Comparison of ENCODE assay signal across 27 cellular contexts in the genomic region with DNA sequence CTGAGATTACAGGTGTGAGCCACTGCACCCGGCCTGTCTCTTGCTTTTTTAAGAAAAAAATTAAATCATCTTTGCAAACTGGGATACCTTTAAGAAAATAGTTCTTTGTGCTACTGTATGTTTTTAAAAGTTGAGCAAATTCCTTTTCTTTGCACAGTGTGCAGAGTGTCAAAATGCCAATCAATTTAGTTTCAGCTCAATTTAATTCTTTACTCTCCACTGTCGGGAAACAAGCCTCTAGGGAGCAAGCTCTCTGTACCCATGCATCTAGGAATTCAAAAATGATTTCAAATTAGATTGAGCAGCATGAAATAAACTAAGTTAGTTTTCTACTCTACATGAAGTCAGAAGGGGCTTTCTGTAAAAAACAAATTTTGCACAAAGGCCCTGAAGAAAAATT.
DNase-seq lines count a peak whose midpoint lies in the region; ATAC-seq and TF ChIP-seq lines count a peak whose summit lies in the region.
"Had no signal": no experiment of that assay in that cellular context is flagged by ENCODE, and none has a peak within 500 bp of the region (broad histone marks: within the 10 kb centered on the region; RNA-seq: fewer than 3 reads in every experiment).

No MANE protein-coding gene starts in this region.

- H3K79me2 ChIP-seq in osteoblast (ENCODE audit: insufficient read depth, low read length), result no peaks in the 10 kb centered on the region

- CTCF ChIA-PET in CD4-positive, alpha-beta T cell (lab: Charles Lee), result interaction anchor here (1.0 to 1.2 kb wide), 2 partner anchors 15 to 146 kb away, joined by 3 to 6 read pairs; no protein-coding TSS in a partner anchor

- H3K36me3 ChIP-seq in gastrocnemius medialis, result no peaks in the 10 kb centered on the region
- no peaks in the 10 kb centered on the region for H3K36me3 ChIP-seq in osteoblast (ENCODE audit: insufficient read depth, low read length)

- H3K27me3 ChIP-seq in CD4-positive, alpha-beta T cell (ENCODE audit: control insufficient read depth, insufficient read depth, low read length), result no peaks in the 10 kb centered on the region
- no peaks in the 10 kb centered on the region for H3K27me3 ChIP-seq in gastrocnemius medialis
- no peaks in the 10 kb centered on the region for H3K27me3 ChIP-seq in osteoblast (ENCODE audit: insufficient read depth, low read length)
- H3K27me3 ChIP-seq: SJSA1 had no signal

- peaks cover 10% of the 10 kb centered on the region for H3K36me3 Mint-ChIP-seq in CD4-positive, alpha-beta T cell (ENCODE audit: low read depth)
- H3K36me3 Mint-ChIP-seq in T-helper 17 cell (ENCODE audit: low read depth), result peaks cover 3% of the 10 kb centered on the region
- H3K36me3 Mint-ChIP-seq in activated T-cell treated with anti-CD3 and anti-CD28 coated beads, Interleukin-2, amount 50 U/mL, for 4 hours (ENCODE audit: insufficient read depth), result no peaks in the 10 kb centered on the region
- H3K36me3 Mint-ChIP-seq: CD4-positive, CD25-positive, alpha-beta regulatory T cell had no signal

- H3K9me3 Mint-ChIP-seq in CD4-positive, alpha-beta T cell, result no peaks in the 10 kb centered on the region
- no peaks in the 10 kb centered on the region for H3K9me3 Mint-ChIP-seq in activated T-cell treated with anti-CD3 and anti-CD28 coated beads, Interleukin-2, amount 50 U/mL, for 4 hours
- H3K9me3 Mint-ChIP-seq: CD4-positive, CD25-positive, alpha-beta regulatory T cell; IgD-negative memory B cell; T-helper 1 cell treated with Interleukin-12 subunit alpha and Interleukin-12 subunit beta and Interleukin-4 antibody, amounts not matched to agents 30 μg/mL and 1 μg/mL, for 36 hours had no signal

- no peak overlapping the region for H3K27ac ChIP-seq in CD4-positive, alpha-beta T cell (ENCODE audit: low read depth, low read length)
- peak overlapping the region; percentile 90 to 97 (median 93) for H3K27ac ChIP-seq in gastrocnemius medialis
- H3K27ac ChIP-seq in osteoblast (ENCODE audit: low read depth, low read length), result no peak overlapping the region
- H3K27ac ChIP-seq: HL-60, KMS-11, SJSA1 had no signal

- ATAC-seq in CD4-positive, alpha-beta T cell (ENCODE audit: poor library complexity), result no peak
- ATAC-seq in T-helper 17 cell (no peak), gastrocnemius medialis (no peak)
- ATAC-seq in activated T-cell treated with anti-CD3 and anti-CD28 coated beads, Interleukin-2, amount 50 U/mL, for 4 hours, result no peak
- ATAC-seq: PC-3, Right ventricle myocardium inferior had no signal

- no peak overlapping the region for H3K4me3 ChIP-seq in gastrocnemius medialis
- H3K4me3 ChIP-seq in osteoblast (ENCODE audit: insufficient read depth, low read length), result no peak overlapping the region
- H3K4me3 ChIP-seq: SJSA1 had no signal

- H2AFZ ChIP-seq in osteoblast (ENCODE audit: low read length), result no peak overlapping the region

- in situ Hi-C loops in gastrocnemius medialis (cut with MboI; ENCODE audit: low sequenced_read_pairs in 4 of 4), result loop anchor here in 1 of 4 donors (10.0 kb wide), 1 partner anchor 119 kb away; no protein-coding TSS in a partner anchor

- H3K4me1 ChIP-seq in gastrocnemius medialis, result peaks cover 15 to 40% of the 10 kb centered on the region in 2 donors
- H3K4me1 ChIP-seq in osteoblast (ENCODE audit: insufficient read depth, low read length), result peaks cover 6% of the 10 kb centered on the region

- peak overlapping the region; percentile 35 for H3K27ac Mint-ChIP-seq in CD4-positive, alpha-beta T cell
- H3K27ac Mint-ChIP-seq in T-helper 17 cell, result peak overlapping the region; percentile 6
- H3K27ac Mint-ChIP-seq: IgD-negative memory B cell; T-helper 1 cell treated with Interleukin-12 subunit alpha and Interleukin-12 subunit beta and Interleukin-4 antibody, amounts not matched to agents 30 μg/mL and 1 μg/mL, for 36 hours had no signal

- H3K27me3 Mint-ChIP-seq in CD4-positive, alpha-beta T cell, result no peaks in the 10 kb centered on the region
- H3K27me3 Mint-ChIP-seq in T-helper 17 cell, result no peaks in the 10 kb centered on the region
- no peaks in the 10 kb centered on the region for H3K27me3 Mint-ChIP-seq in activated T-cell treated with anti-CD3 and anti-CD28 coated beads, Interleukin-2, amount 50 U/mL, for 4 hours (ENCODE audit: low read depth)
- H3K27me3 Mint-ChIP-seq: CD4-positive, CD25-positive, alpha-beta regulatory T cell; IgD-negative memory B cell had no signal

- intact Hi-C loops in CD4-positive, alpha-beta T cell (cut with DNase I, micrococcal nuclease), result loop anchor here (5.0 kb wide), 5 partner anchors 82 to 372 kb away; partner anchors contain the start of genes ABHD15 (in 1 of the 2), GIT1 (in 1 of the 2), TAOK1 (in 1 of the 2) and TP53I13 (in 1 of the 2)
- intact Hi-C loops in gastrocnemius medialis (cut with DNase I; ENCODE audit: low total_unique reads), result loop anchor here (5.0 kb wide), 3 partner anchors 87 to 142 kb away; partner anchors contain the start of gene CORO6

- no peak for DNase-seq in CD4-positive, alpha-beta T cell
- DNase-seq in NCI-H2171 (lab: John Stamatoyannopoulos, UW) (peak; percentile 21), T-helper 17 cell (no peak), gastrocnemius medialis (no peak), SIG-M5 (lab: John Stamatoyannopoulos, UW) (no peak), osteoblast (ENCODE audit: insufficient read length, low spot score, missing footprints) (no peak)
- DNase-seq in activated T-cell treated with anti-CD3 and anti-CD28 coated beads, Interleukin-2, amount 50 U/mL, for 4 hours, result no peak
- DNase-seq: ACHN; CD4-positive, CD25-positive, alpha-beta regulatory T cell; COR-L47; DMS79; EL; GDM1; HCEC 1CT; NCI-H1048; NCI-H1417 treated with DMSO at 0.1 percent for 48 hours; NCI-H1694 treated with DMSO at 0.1 percent for 48 hours; NCI-H2081 treated with DMSO at 0.1 percent for 48 hours; NCI-H524; NCI-H774; PC-3 had no signal

- peaks cover 14% of the 10 kb centered on the region for H3K4me1 Mint-ChIP-seq in CD4-positive, alpha-beta T cell (ENCODE audit: low read depth)
- peaks cover 11% of the 10 kb centered on the region for H3K4me1 Mint-ChIP-seq in T-helper 17 cell
- H3K4me1 Mint-ChIP-seq in activated T-cell treated with anti-CD3 and anti-CD28 coated beads, Interleukin-2, amount 50 U/mL, for 4 hours (ENCODE audit: low read depth), result peaks cover 13% of the 10 kb centered on the region

- no peak for TF ChIP-seq CTCF in CD4-positive, alpha-beta T cell (IDR thresholded peaks at IDR 0.05)
- TF ChIP-seq CTCF in gastrocnemius medialis (IDR thresholded peaks at IDR 0.05 in 4 of 5, conservative IDR thresholded peaks at IDR 0.05 in 1 of 5) (no peak), osteoblast (IDR thresholded peaks at IDR 0.05; ENCODE audit: extremely low read depth, low read depth, low read length) (no peak)

- H4K20me1 ChIP-seq in osteoblast (ENCODE audit: insufficient read depth, low read length), result peaks cover 5% of the 10 kb centered on the region

- no peak for TF ChIP-seq POLR2A in gastrocnemius medialis (IDR thresholded peaks at IDR 0.05)

- POLR2A ChIA-PET in CD4-positive, alpha-beta T cell (lab: Charles Lee), result interaction anchor here (1.1 kb wide), 1 partner anchor 59 kb away, joined by 3 read pairs; no protein-coding TSS in a partner anchor

- H3K9me3 ChIP-seq in CD4-positive, alpha-beta T cell (ENCODE audit: control insufficient read depth, low read length), result no peaks in the 10 kb centered on the region
- H3K9me3 ChIP-seq in T-helper 17 cell (ENCODE audit: control insufficient read depth, low read length, poor library complexity, severe bottlenecking), result no peaks in the 10 kb centered on the region
- no peaks in the 10 kb centered on the region for H3K9me3 ChIP-seq in gastrocnemius medialis
- no peaks in the 10 kb centered on the region for H3K9me3 ChIP-seq in osteoblast (ENCODE audit: low read depth, low read length)
- H3K9me3 ChIP-seq: SJSA1 had no signal

- H3K4me3 Mint-ChIP-seq in CD4-positive, alpha-beta T cell, result no peak overlapping the region
- no peak overlapping the region for H3K4me3 Mint-ChIP-seq in T-helper 17 cell
- H3K4me3 Mint-ChIP-seq in activated T-cell treated with anti-CD3 and anti-CD28 coated beads, Interleukin-2, amount 50 U/mL, for 4 hours, result no peak overlapping the region
- H3K4me3 Mint-ChIP-seq: T-helper 1 cell treated with Interleukin-12 subunit alpha and Interleukin-12 subunit beta and Interleukin-4 antibody, amounts not matched to agents 30 μg/mL and 1 μg/mL, for 36 hours had no signal

- H3K4me2 ChIP-seq in osteoblast (ENCODE audit: insufficient read depth, low read length), result no peak overlapping the region
- H3K4me2 ChIP-seq: KMS-11 had no signal

Comparison
In these comparisons a context has a peak if more than half of its experiments do, and no peak if none do; other contexts are left out.
1. H3K27ac ChIP-seq: peak in gastrocnemius medialis (4 of 4); none in CD4-positive, alpha-beta T cell (single experiment) and osteoblast (single experiment).